20 cellular contexts compared by ENCODE assay signal in genomic region chr20:40758790-40759189, GRCh38.
DNase-seq lines count a peak whose midpoint lies in the region; ATAC-seq and TF ChIP-seq lines count a peak whose summit lies in the region.
"Had no signal": no experiment of that assay in that cellular context is flagged by ENCODE, and none has a peak within 500 bp of the region (broad histone marks: within the 10 kb centered on the region; RNA-seq: fewer than 3 reads in every experiment).

No MANE protein-coding gene starts in this region.

- H3K4me1 ChIP-seq in neural progenitor cell = peaks cover 5% of the 10 kb centered on the region
- H3K4me1 ChIP-seq: Caco-2 had no signal

- H3K27me3 ChIP-seq in neural progenitor cell = no peaks in the 10 kb centered on the region
- H3K27me3 ChIP-seq: BLaER1 had no signal

- H3K36me3 ChIP-seq in neural progenitor cell = no peaks in the 10 kb centered on the region
- H3K36me3 ChIP-seq: BLaER1 had no signal

- H3K79me2 ChIP-seq in neural progenitor cell (ENCODE audit: low read depth) = no peaks in the 10 kb centered on the region

- H3K9ac ChIP-seq in neural progenitor cell = no peak overlapping the region
- H3K9ac ChIP-seq: BLaER1, GM23248 had no signal

- H3K4me2 ChIP-seq in neural progenitor cell = peak overlapping the region; percentile 18
- H3K4me2 ChIP-seq: BLaER1 had no signal

- H3K4me3 Mint-ChIP-seq in activated naive CD8-positive, alpha-beta T cell treated with anti-CD3 and anti-CD28 coated beads, Interleukin-2, amount 10 ng/mL, durations not matched to agents 7 days and 5 days = no peak overlapping the region
- H3K4me3 Mint-ChIP-seq in activated naive CD8-positive, alpha-beta T cell treated with anti-CD3 and anti-CD28 coated beads, Interleukin-2, amount 50 U/mL, for 24 hours = no peak overlapping the region
- no peak overlapping the region for H3K4me3 Mint-ChIP-seq in activated T-helper 17 cell treated with anti-CD3 and anti-CD28 coated beads, Interleukin-2, amount 50 U/mL, for 72 hours
- no peak overlapping the region for H3K4me3 Mint-ChIP-seq in neural progenitor cell
- H3K4me3 Mint-ChIP-seq: B cell; CD4-positive, CD25-positive, alpha-beta regulatory T cell; CD8-positive, alpha-beta T cell; H9; HFFc6 had no signal

- POLR2A ChIA-PET in activated naive CD8-positive, alpha-beta T cell treated with anti-CD3 and anti-CD28 coated beads, Interleukin-2, amount 10 ng/mL, durations not matched to agents 7 days and 5 days (lab: Charles Lee) = no interaction called here

- peak overlapping the region; percentile 35 for H3K27ac Mint-ChIP-seq in activated naive CD8-positive, alpha-beta T cell treated with anti-CD3 and anti-CD28 coated beads, Interleukin-2, amount 10 ng/mL, durations not matched to agents 7 days and 5 days
- no peak overlapping the region for H3K27ac Mint-ChIP-seq in activated naive CD8-positive, alpha-beta T cell treated with anti-CD3 and anti-CD28 coated beads, Interleukin-2, amount 50 U/mL, for 24 hours
- peak overlapping the region; percentile 25 for H3K27ac Mint-ChIP-seq in activated T-helper 17 cell treated with anti-CD3 and anti-CD28 coated beads, Interleukin-2, amount 50 U/mL, for 72 hours
- no peak overlapping the region for H3K27ac Mint-ChIP-seq in neural progenitor cell
- H3K27ac Mint-ChIP-seq: B cell; CD4-positive, CD25-positive, alpha-beta regulatory T cell; CD8-positive, alpha-beta T cell; H9; HFFc6 had no signal

- H3F3A ChIP-seq in neural progenitor cell (ENCODE audit: low read depth) = no peaks in the 10 kb centered on the region

- H3K27ac ChIP-seq in neural progenitor cell = no peak overlapping the region
- H3K27ac ChIP-seq: 22Rv1, BLaER1, C4-2B, GM23248 had no signal

- no peak for DNase-seq in activated naive CD8-positive, alpha-beta T cell treated with anti-CD3 and anti-CD28 coated beads, Interleukin-2, amount 10 ng/mL, durations not matched to agents 7 days and 5 days
- no peak for DNase-seq in activated naive CD8-positive, alpha-beta T cell treated with anti-CD3 and anti-CD28 coated beads, Interleukin-2, amount 50 U/mL, for 24 hours
- no peak for DNase-seq in neural progenitor cell (ENCODE audit: low spot score)
- no peak for DNase-seq in ureter (ENCODE audit: low spot score)
- no peak for DNase-seq in ecto neural progenitor cell (ENCODE audit: low spot score)
- DNase-seq in activated effector memory CD4-positive, alpha-beta T cell treated with anti-CD3 and anti-CD28 coated beads, Interleukin-2, amount 50 U/mL, for 16 hours = no peak
- DNase-seq: CD4-positive, CD25-positive, alpha-beta regulatory T cell; CD8-positive, alpha-beta T cell; DMS153; DND-41; GM23248; H9; HFFc6 had no signal

- no peaks in the 10 kb centered on the region for H4K20me1 ChIP-seq in neural progenitor cell (ENCODE audit: low read depth)
- H4K20me1 ChIP-seq: BLaER1 had no signal

- H3K9me3 ChIP-seq in neural progenitor cell (ENCODE audit: low read depth) = no peaks in the 10 kb centered on the region
- H3K9me3 ChIP-seq: BLaER1, Caco-2 had no signal

- ATAC-seq in activated naive CD8-positive, alpha-beta T cell treated with anti-CD3 and anti-CD28 coated beads, Interleukin-2, amount 10 ng/mL, durations not matched to agents 7 days and 5 days (ENCODE audit: low read depth) = no peak
- no peak for ATAC-seq in activated naive CD8-positive, alpha-beta T cell treated with anti-CD3 and anti-CD28 coated beads, Interleukin-2, amount 50 U/mL, for 24 hours
- no peak for ATAC-seq in activated T-helper 17 cell treated with anti-CD3 and anti-CD28 coated beads, Interleukin-2, amount 50 U/mL, for 72 hours (replicated peaks)
- ATAC-seq: CD8-positive, alpha-beta T cell; HCT116 had no signal

- H3K4me1 Mint-ChIP-seq in activated naive CD8-positive, alpha-beta T cell treated with anti-CD3 and anti-CD28 coated beads, Interleukin-2, amount 10 ng/mL, durations not matched to agents 7 days and 5 days = peaks cover 22% of the 10 kb centered on the region
- peaks cover 23% of the 10 kb centered on the region for H3K4me1 Mint-ChIP-seq in activated naive CD8-positive, alpha-beta T cell treated with anti-CD3 and anti-CD28 coated beads, Interleukin-2, amount 50 U/mL, for 24 hours
- H3K4me1 Mint-ChIP-seq in activated T-helper 17 cell treated with anti-CD3 and anti-CD28 coated beads, Interleukin-2, amount 50 U/mL, for 72 hours = peaks cover 14% of the 10 kb centered on the region
- peaks cover 4% of the 10 kb centered on the region for H3K4me1 Mint-ChIP-seq in neural progenitor cell
- H3K4me1 Mint-ChIP-seq: B cell had no signal

- peak overlapping the region; percentile 14 for H2AFZ ChIP-seq in neural progenitor cell (replicated peaks)
- H2AFZ ChIP-seq: GM23248 had no signal

- no peak overlapping the region for H3K4me3 ChIP-seq in neural progenitor cell
- H3K4me3 ChIP-seq: BLaER1, GM23248 had no signal

- H3K36me3 Mint-ChIP-seq in activated naive CD8-positive, alpha-beta T cell treated with anti-CD3 and anti-CD28 coated beads, Interleukin-2, amount 10 ng/mL, durations not matched to agents 7 days and 5 days = peaks cover 2% of the 10 kb centered on the region
- H3K36me3 Mint-ChIP-seq in activated naive CD8-positive, alpha-beta T cell treated with anti-CD3 and anti-CD28 coated beads, Interleukin-2, amount 50 U/mL, for 24 hours (ENCODE audit: low read depth) = no peaks in the 10 kb centered on the region
- H3K36me3 Mint-ChIP-seq in activated T-helper 17 cell treated with anti-CD3 and anti-CD28 coated beads, Interleukin-2, amount 50 U/mL, for 72 hours (ENCODE audit: low read depth) = no peaks in the 10 kb centered on the region
- H3K36me3 Mint-ChIP-seq in neural progenitor cell = no peaks in the 10 kb centered on the region
- H3K36me3 Mint-ChIP-seq: CD4-positive, CD25-positive, alpha-beta regulatory T cell; CD8-positive, alpha-beta T cell had no signal

- TF ChIP-seq CTCF in neural progenitor cell (IDR thresholded peaks at IDR 0.05) = no peak

- no peaks in the 10 kb centered on the region for H3K9me3 Mint-ChIP-seq in activated naive CD8-positive, alpha-beta T cell treated with anti-CD3 and anti-CD28 coated beads, Interleukin-2, amount 10 ng/mL, durations not matched to agents 7 days and 5 days
- H3K9me3 Mint-ChIP-seq in activated naive CD8-positive, alpha-beta T cell treated with anti-CD3 and anti-CD28 coated beads, Interleukin-2, amount 50 U/mL, for 24 hours = no peaks in the 10 kb centered on the region
- H3K9me3 Mint-ChIP-seq in activated T-helper 17 cell treated with anti-CD3 and anti-CD28 coated beads, Interleukin-2, amount 50 U/mL, for 72 hours = no peaks in the 10 kb centered on the region
- H3K9me3 Mint-ChIP-seq in neural progenitor cell = no peaks in the 10 kb centered on the region
- H3K9me3 Mint-ChIP-seq: CD8-positive, alpha-beta T cell; H9; HFFc6 had no signal

- peaks cover 13% of the 10 kb centered on the region for H3K27me3 Mint-ChIP-seq in activated naive CD8-positive, alpha-beta T cell treated with anti-CD3 and anti-CD28 coated beads, Interleukin-2, amount 10 ng/mL, durations not matched to agents 7 days and 5 days
- H3K27me3 Mint-ChIP-seq in activated naive CD8-positive, alpha-beta T cell treated with anti-CD3 and anti-CD28 coated beads, Interleukin-2, amount 50 U/mL, for 24 hours = no peaks in the 10 kb centered on the region
- no peaks in the 10 kb centered on the region for H3K27me3 Mint-ChIP-seq in activated T-helper 17 cell treated with anti-CD3 and anti-CD28 coated beads, Interleukin-2, amount 50 U/mL, for 72 hours
- no peaks in the 10 kb centered on the region for H3K27me3 Mint-ChIP-seq in neural progenitor cell (ENCODE audit: insufficient read depth, low read depth)
- H3K27me3 Mint-ChIP-seq: B cell; CD4-positive, CD25-positive, alpha-beta regulatory T cell had no signal

Comparison
In these comparisons a context has a peak if more than half of its experiments do, and no peak if none do; other contexts are left out.
1. H3K27ac Mint-ChIP-seq: peak in activated naive CD8-positive, alpha-beta T cell treated with anti-CD3 and anti-CD28 coated beads, Interleukin-2, amount 10 ng/mL, durations not matched to agents 7 days and 5 days (single experiment) and activated T-helper 17 cell treated with anti-CD3 and anti-CD28 coated beads, Interleukin-2, amount 50 U/mL, for 72 hours (single experiment); none in activated naive CD8-positive, alpha-beta T cell treated with anti-CD3 and anti-CD28 coated beads, Interleukin-2, amount 50 U/mL, for 24 hours (single experiment) and neural progenitor cell (single experiment).